ENCODE assay signal across 9 cellular contexts in genomic region chr5:172282277-172283019, GRCh38. TPM values are rescaled to one million over a fixed set of nuclear protein-coding genes. Genes with fewer than 3 reads are reported as not detected.
DNase-seq lines count a peak whose midpoint lies in the region; ATAC-seq, FAIRE-seq and TF ChIP-seq lines count a peak whose summit lies in the region.
"Had no signal": no experiment of that assay in that cellular context is flagged by ENCODE, and none has a peak within 500 bp of the region (broad histone marks: within the 10 kb centered on the region; RNA-seq: fewer than 3 reads in every experiment).

No MANE protein-coding gene starts in this region.

- DNase-seq in RCC 7860 (ENCODE audit: low spot score) (peak; percentile 36), esophagus muscularis mucosa (ENCODE audit: extremely low spot score) (no peak), psoas muscle (no peak), DMS114 treated with DMSO at 0.1 percent for 48 hours (lab: John Stamatoyannopoulos, UW; ENCODE audit: unreplicated experiment) (no peak)

- peak overlapping the region; percentile 93 to 97 (median 95) for H3K27ac ChIP-seq in esophagus muscularis mucosa (replicated peaks in 1 of 4)
- peak overlapping the region; percentile 93 for H3K27ac ChIP-seq in psoas muscle

- peaks cover 20 to 46% (median 35%) of the 10 kb centered on the region in 4 donors for H3K4me1 ChIP-seq in esophagus muscularis mucosa
- H3K4me1 ChIP-seq in psoas muscle, result peaks cover 15% of the 10 kb centered on the region

- H3K9me3 ChIP-seq in esophagus muscularis mucosa (no peaks in the 10 kb centered on the region), psoas muscle (no peaks in the 10 kb centered on the region)

- H3K4me3 ChIP-seq in GM08714 (ENCODE audit: low read length) (peak overlapping the region; percentile 89), esophagus muscularis mucosa (peak overlapping the region; percentile 95 to 98 (median 96)), psoas muscle (peak overlapping the region; percentile 94)

- no peak for TF ChIP-seq CTCF in esophagus muscularis mucosa (IDR thresholded peaks at IDR 0.05)
- no peak for TF ChIP-seq CTCF in psoas muscle (IDR thresholded peaks at IDR 0.05)

- peak; percentile 60 for FAIRE-seq in RCC 7860 (lab: Jason Lieb, UNC)
- FAIRE-seq: TTC549 had no signal

- 9% methylated on average over 13 of the region's 13 CpGs for WGBS in esophagus muscularis mucosa
- 10 to 16% (median 15%) methylated on average over 13 of the region's 13 CpGs for WGBS in psoas muscle, 3 donors

- H3K27me3 ChIP-seq in esophagus muscularis mucosa (no peaks in the 10 kb centered on the region), psoas muscle (ENCODE audit: insufficient read depth in 3 of 3, low read length in 2 of 3) (no peaks in the 10 kb centered on the region)

- no peak for TF ChIP-seq EP300 in esophagus muscularis mucosa (IDR thresholded peaks at IDR 0.05)

- no peak for TF ChIP-seq POLR2A in esophagus muscularis mucosa (IDR thresholded peaks at IDR 0.05; ENCODE audit: low read depth)

- intact Hi-C loops in esophagus muscularis mucosa (cut with DNase I) (loop anchor here (5.0 to 10.0 kb wide), 2 partner anchors 172 to 180 kb away; partner anchors contain the start of gene SH3PXD2B), psoas muscle (cut with DNase I) (loop anchor here in 1 of 2 donors (1.0 kb wide), 1 partner anchor 94 kb away; the partner anchor contains the start of gene STK10)

- H3K36me3 ChIP-seq in esophagus muscularis mucosa (no peaks in the 10 kb centered on the region), psoas muscle (ENCODE audit: insufficient read depth in 1 of 2, low read depth in 1 of 2) (no peaks in the 10 kb centered on the region)

- ATAC-seq in psoas muscle (no peak), GM18502 (IDR thresholded peaks at IDR 0.05; ENCODE audit: poor library complexity, unreplicated experiment) (no peak), HG02623 (IDR thresholded peaks at IDR 0.05; ENCODE audit: unreplicated experiment) (no peak)
- ATAC-seq in activated CD4-positive, CD25-positive, alpha-beta regulatory T cell treated with anti-CD3 and anti-CD28 coated beads, Interleukin-2, amount 50 U/mL, for 24 hours, result no peak

RNA-seq across cellular contexts. Expression of gene UBTD2, which starts 1.1 kb away (rescaled TPM):
- 10 to 100 TPM; 19.4 to 20.0 (median 19.9) TPM for total RNA-seq in esophagus muscularis mucosa
- total RNA-seq in psoas muscle, result 10 to 100 TPM in 1 of 4 donors, 1 to 10 TPM in 3; 7.4 to 12.3 (median 8.6) TPM
- polyA plus RNA-seq in psoas muscle, result 10 to 100 TPM in 1 of 3 donors, 1 to 10 TPM in 2; 5.3 to 10.5 (median 8.6) TPM
